ENCODE assay signal across 8 cellular contexts in the genomic region with DNA sequence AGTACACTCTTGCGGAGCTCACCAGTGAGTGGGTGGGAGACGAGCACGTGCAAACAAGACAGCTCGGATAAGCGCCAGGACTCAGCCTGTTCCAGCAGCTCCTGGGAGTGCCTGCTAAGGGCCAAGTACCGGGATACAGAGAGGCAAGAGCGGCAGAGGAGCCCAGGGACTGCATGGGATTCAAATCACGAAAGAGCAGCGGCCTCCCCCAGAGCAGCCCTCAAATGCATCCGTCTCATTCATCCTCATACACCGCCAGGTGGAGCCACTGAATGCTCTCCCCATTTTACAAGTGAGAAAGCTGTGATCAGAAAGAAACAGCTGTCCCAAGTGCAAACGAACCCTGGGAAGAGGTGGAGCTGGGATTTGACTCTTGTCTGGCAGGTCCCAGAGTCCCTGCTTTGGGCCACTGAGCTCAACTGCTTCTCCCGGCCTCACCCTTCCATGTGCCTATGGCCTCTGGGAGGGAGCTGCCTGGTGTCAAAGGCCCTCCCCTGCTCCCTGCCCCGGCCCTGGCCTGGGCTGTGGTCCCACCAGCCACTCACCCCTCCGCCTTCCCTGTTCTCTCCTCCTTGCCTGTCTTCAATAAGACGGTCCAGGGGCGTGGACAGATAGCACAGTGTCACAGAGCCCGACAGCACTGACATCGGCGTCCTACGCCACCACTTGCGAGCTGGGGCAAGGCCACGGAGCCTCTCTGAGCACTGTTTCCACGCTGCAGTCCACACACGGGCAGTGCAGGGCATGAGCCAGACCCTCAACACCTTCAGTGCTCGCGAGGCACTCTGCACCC.
DNase-seq lines count a peak whose midpoint lies in the region; ATAC-seq, FAIRE-seq and TF ChIP-seq lines count a peak whose summit lies in the region.

No MANE protein-coding gene starts in this region.

- no peak overlapping the region for H3K56ac ChIP-seq in H1 (replicated peaks; ENCODE audit: insufficient read length, low read depth, low read length)

- H3K4me3 ChIP-seq in AG10803 (ENCODE audit: low read length) (no peak overlapping the region), H1 (ENCODE audit: extremely low read depth in 1 of 4, insufficient read depth in 2 of 4, low read depth in 3 of 4, low read length in 4 of 4) (no peak overlapping the region), suprapubic skin (no peak overlapping the region)

- 0 out of 2 replicates have a peak overlapping the region, but pooled peaks have one; percentile 97 for H2BK15ac ChIP-seq in H1 (ENCODE audit: low read length)

- ATAC-seq in HG02571 (IDR thresholded peaks at IDR 0.05; ENCODE audit: unreplicated experiment): no peak

- TF ChIP-seq RAD21 in H1 (IDR thresholded peaks at IDR 0.05 in 1 of 2, conservative IDR thresholded peaks at IDR 0.05 in 1 of 2; ENCODE audit: low read depth in 2 of 2, low read length in 2 of 2): peak; percentile 64 to 69

- no peaks in the 10 kb centered on the region for H3K9me3 Mint-ChIP-seq in activated CD4-positive, alpha-beta T cell treated with anti-CD3 and anti-CD28 coated beads, Interleukin-2, amount 10 ng/mL, durations not matched to agents 7 days and 5 days

- CTCF ChIA-PET in activated CD4-positive, alpha-beta T cell treated with anti-CD3 and anti-CD28 coated beads, Interleukin-2, amount 10 ng/mL, durations not matched to agents 7 days and 5 days (lab: Charles Lee): interaction anchor here (0.6 to 5.6 kb wide), 17 partner anchors 7 to 295 kb away, joined by 3 to 63 read pairs (median 5); no protein-coding TSS in a partner anchor
- CTCF ChIA-PET in H1 (lab: Charles Lee; ENCODE audit: partially characterized antibody): interaction anchor here (0.5 to 6.9 kb wide), 54 partner anchors 8 to 587 kb away, joined by 3 to 103 read pairs (median 6); a partner anchor contains a TSS

- WGBS in H1 (ENCODE audit: extremely low coverage in 1 of 2, insufficient coverage in 1 of 2, insufficient read length in 1 of 2, insufficient replicate concordance in 2 of 2, low coverage in 1 of 2, low lambda C conversion rate in 2 of 2, missing lambda C conversion rate in 1 of 2), 2 experiments: 61% methylated on average over 23 of the region's 27 CpGs; no CpG with 5 or more reads in 1 of the 2 experiments
- WGBS in suprapubic skin: 30% methylated on average over 15 of the region's 27 CpGs

- H3K4me2 ChIP-seq in H1 (ENCODE audit: insufficient read depth in 1 of 2, low read depth in 2 of 2, low read length in 2 of 2): no peak overlapping the region; a peak in 1 of 4 replicates

- H3K36me3 ChIP-seq in H1 (ENCODE audit: control insufficient read depth in 2 of 4, insufficient read depth in 4 of 4, low read length in 3 of 4) (no peaks in the 10 kb centered on the region), suprapubic skin (no peaks in the 10 kb centered on the region)

- no peaks in the 10 kb centered on the region for H3K23me2 ChIP-seq in H1 (ENCODE audit: low read depth, low read length)

- TF ChIP-seq CTCF in AG10803 (conservative IDR thresholded peaks at IDR 0.05; ENCODE audit: low read length) (peak; percentile 81), H1 (IDR thresholded peaks at IDR 0.05; ENCODE audit: control extremely low read depth in 1 of 3, insufficient read depth in 1 of 3, low read depth in 1 of 3, low read length in 3 of 3) (peak in 2 of 3 experiments; percentile 85 to 88; a peak in 3 of 4 replicates), suprapubic skin (IDR thresholded peaks at IDR 0.05) (peak; percentile 34 to 66)

- TF ChIP-seq EP300 in H1 (IDR thresholded peaks at IDR 0.05; ENCODE audit: borderline replicate concordance in 1 of 2, low read depth in 2 of 2, low read length in 2 of 2) (no peak), suprapubic skin (IDR thresholded peaks at IDR 0.05) (no peak)

- peak overlapping the region; percentile 19 for H3K27ac Mint-ChIP-seq in activated CD4-positive, alpha-beta T cell treated with anti-CD3 and anti-CD28 coated beads, Interleukin-2, amount 10 ng/mL, durations not matched to agents 7 days and 5 days

- peaks cover 0 to 2% (median under 1%) of the 10 kb centered on the region in 4 experiments; a peak in 1 of 7 replicates for H3K27me3 ChIP-seq in H1 (replicated peaks in 1 of 4; ENCODE audit: control insufficient read depth in 3 of 4, extremely low read depth in 1 of 4, insufficient read depth in 3 of 4, low read length in 3 of 4)
- H3K27me3 ChIP-seq in suprapubic skin: no peaks in the 10 kb centered on the region

- H3K23ac ChIP-seq in H1 (ENCODE audit: insufficient read length): no peak overlapping the region

- no peak overlapping the region for H2BK20ac ChIP-seq in H1 (ENCODE audit: low read length)

- H3K36me3 Mint-ChIP-seq in activated CD4-positive, alpha-beta T cell treated with anti-CD3 and anti-CD28 coated beads, Interleukin-2, amount 10 ng/mL, durations not matched to agents 7 days and 5 days (ENCODE audit: low read depth): no peaks in the 10 kb centered on the region

- H3K18ac ChIP-seq in H1 (ENCODE audit: extremely low read depth, low read length): peak overlapping the region; percentile 48; the same call in 1 of the 2 replicates

- H3K79me1 ChIP-seq in H1 (ENCODE audit: low read depth, low read length): no peaks in the 10 kb centered on the region

- no peak overlapping the region for H2BK120ac ChIP-seq in H1 (replicated peaks; ENCODE audit: low read depth, low read length)

- H2AK5ac ChIP-seq in H1 (ENCODE audit: low read depth, low read length): peak overlapping the region; percentile 94; the same call in 1 of the 2 replicates

- no peak overlapping the region for H3K4ac ChIP-seq in H1 (replicated peaks; ENCODE audit: insufficient read length, low read depth, low read length)

- H2BK12ac ChIP-seq in H1 (ENCODE audit: low read depth, low read length): peak overlapping the region; percentile 90; the same call in 1 of the 2 replicates

- peaks cover 4% of the 10 kb centered on the region for H3K27me3 Mint-ChIP-seq in activated CD4-positive, alpha-beta T cell treated with anti-CD3 and anti-CD28 coated beads, Interleukin-2, amount 10 ng/mL, durations not matched to agents 7 days and 5 days

- no peak overlapping the region; the same call in 1 of the 2 replicates for H3K27ac ChIP-seq in H1 (ENCODE audit: low read depth, low read length)
- H3K27ac ChIP-seq in suprapubic skin: peak overlapping the region; percentile 74

- TF ChIP-seq POLR2A in H1 (IDR thresholded peaks at IDR 0.05; ENCODE audit: control extremely low read depth in 1 of 2, low read depth in 2 of 2, low read length in 2 of 2) (no peak), suprapubic skin (IDR thresholded peaks at IDR 0.05) (no peak)

- H3K4me1 Mint-ChIP-seq in activated CD4-positive, alpha-beta T cell treated with anti-CD3 and anti-CD28 coated beads, Interleukin-2, amount 10 ng/mL, durations not matched to agents 7 days and 5 days: peaks cover 15% of the 10 kb centered on the region

- H4K91ac ChIP-seq in H1 (replicated peaks; ENCODE audit: insufficient read length, low read length): no peak overlapping the region

- peak overlapping the region; percentile 75; the same call in 1 of the 2 replicates for H2BK5ac ChIP-seq in H1 (ENCODE audit: low read depth, low read length)

- no peak overlapping the region for H3K4me3 Mint-ChIP-seq in activated CD4-positive, alpha-beta T cell treated with anti-CD3 and anti-CD28 coated beads, Interleukin-2, amount 10 ng/mL, durations not matched to agents 7 days and 5 days

- FAIRE-seq in GM19239 (lab: Jason Lieb, UNC): no peak
- FAIRE-seq in H1 (lab: Jason Lieb, UNC): peak; percentile 80

- DNase-seq in AG10803 (ENCODE audit: low read depth) (peak; percentile 76), GM19239 (ENCODE audit: insufficient read length, low spot score) (peak; percentile 52), NCI-H446 (lab: John Stamatoyannopoulos, UW) (peak; percentile 39 to 56), H1 (ENCODE audit: low read depth in 1 of 2, low spot score in 2 of 2) (peak; percentile 68 to 81), lung microvascular endothelial cell (ENCODE audit: low read depth in 2 of 2) (peak; percentile 76 to 78), suprapubic skin (ENCODE audit: low spot score in 2 of 2) (peak; percentile 81 to 83)
- DNase-seq in activated CD4-positive, alpha-beta T cell treated with anti-CD3 and anti-CD28 coated beads, Interleukin-2, amount 10 ng/mL, durations not matched to agents 7 days and 5 days: peak; percentile 66

- H4K5ac ChIP-seq in H1 (ENCODE audit: insufficient read length, low read depth, low read length): no peak overlapping the region

- H4K20me1 ChIP-seq in H1 (replicated peaks in 1 of 2; ENCODE audit: control insufficient read depth in 1 of 2, insufficient read depth in 2 of 2, low read length in 2 of 2): peaks cover 0 to 1% of the 10 kb centered on the region in 2 experiments

- H3K14ac ChIP-seq in H1 (ENCODE audit: insufficient read length): no peak overlapping the region

- POLR2A ChIA-PET in activated CD4-positive, alpha-beta T cell treated with anti-CD3 and anti-CD28 coated beads, Interleukin-2, amount 10 ng/mL, durations not matched to agents 7 days and 5 days (lab: Charles Lee): no interaction called here
- POLR2A ChIA-PET in H1 (lab: Charles Lee; ENCODE audit: partially characterized antibody): interaction anchor here (0.6 to 1.9 kb wide), 5 partner anchors 12 to 1406 kb away, joined by 3 to 7 read pairs (median 3); a partner anchor contains a TSS

- no peaks in the 10 kb centered on the region for H3K9me3 ChIP-seq in H1 (ENCODE audit: insufficient read depth in 2 of 2, low read depth in 1 of 2, low read length in 1 of 2)
- no peaks in the 10 kb centered on the region for H3K9me3 ChIP-seq in suprapubic skin

- no peak overlapping the region for H3K9ac ChIP-seq in H1 (replicated peaks in 1 of 4; ENCODE audit: extremely low read depth in 1 of 4, low read depth in 3 of 4, low read length in 3 of 4)

- H3K4me1 ChIP-seq in H1 (replicated peaks in 1 of 4; ENCODE audit: control insufficient read depth in 3 of 4, insufficient read depth in 4 of 4, low read length in 3 of 4) (peaks cover 0 to 29% (median 22%) of the 10 kb centered on the region in 4 experiments; a peak in 6 of 7 replicates), suprapubic skin (peaks cover 69% of the 10 kb centered on the region)

- H3K79me2 ChIP-seq in H1 (ENCODE audit: control insufficient read depth in 1 of 2, insufficient read depth in 2 of 2, low read length in 2 of 2): no peaks in the 10 kb centered on the region

- no peak overlapping the region for H4K8ac ChIP-seq in H1 (ENCODE audit: extremely low read depth, insufficient read depth, low read length)

- H2AFZ ChIP-seq in H1 (ENCODE audit: low read length): peak overlapping the region; percentile 11

TF ChIP-seq in H1, 55 proteins besides CTCF, POLR2A, EP300 and RAD21 (continues in another document):
- TF ChIP-seq TCF12 (IDR thresholded peaks at IDR 0.05; ENCODE audit: low read depth, low read length) (0 out of 2 replicates have a peak, but pooled peaks have one; percentile 39), TBP (IDR thresholded peaks at IDR 0.05; ENCODE audit: low read depth, low read length) (no peak), SIN3A (conservative IDR thresholded peaks at IDR 0.05 in 1 of 2, IDR thresholded peaks at IDR 0.05 in 1 of 2; ENCODE audit: low read depth in 1 of 2, low read length in 2 of 2) (0 out of 4 replicates have a peak, but pooled peaks of 1 of the 2 experiments have one; percentile 50), ZNF274 (IDR thresholded peaks at IDR 0.05; ENCODE audit: borderline replicate concordance, extremely low read depth, low read length) (no peak), GABPA (IDR thresholded peaks at IDR 0.05; ENCODE audit: borderline replicate concordance, insufficient read depth, low read length) (peak; percentile 62; the same call in 1 of the 2 replicates)
